In the genomic region with DNA sequence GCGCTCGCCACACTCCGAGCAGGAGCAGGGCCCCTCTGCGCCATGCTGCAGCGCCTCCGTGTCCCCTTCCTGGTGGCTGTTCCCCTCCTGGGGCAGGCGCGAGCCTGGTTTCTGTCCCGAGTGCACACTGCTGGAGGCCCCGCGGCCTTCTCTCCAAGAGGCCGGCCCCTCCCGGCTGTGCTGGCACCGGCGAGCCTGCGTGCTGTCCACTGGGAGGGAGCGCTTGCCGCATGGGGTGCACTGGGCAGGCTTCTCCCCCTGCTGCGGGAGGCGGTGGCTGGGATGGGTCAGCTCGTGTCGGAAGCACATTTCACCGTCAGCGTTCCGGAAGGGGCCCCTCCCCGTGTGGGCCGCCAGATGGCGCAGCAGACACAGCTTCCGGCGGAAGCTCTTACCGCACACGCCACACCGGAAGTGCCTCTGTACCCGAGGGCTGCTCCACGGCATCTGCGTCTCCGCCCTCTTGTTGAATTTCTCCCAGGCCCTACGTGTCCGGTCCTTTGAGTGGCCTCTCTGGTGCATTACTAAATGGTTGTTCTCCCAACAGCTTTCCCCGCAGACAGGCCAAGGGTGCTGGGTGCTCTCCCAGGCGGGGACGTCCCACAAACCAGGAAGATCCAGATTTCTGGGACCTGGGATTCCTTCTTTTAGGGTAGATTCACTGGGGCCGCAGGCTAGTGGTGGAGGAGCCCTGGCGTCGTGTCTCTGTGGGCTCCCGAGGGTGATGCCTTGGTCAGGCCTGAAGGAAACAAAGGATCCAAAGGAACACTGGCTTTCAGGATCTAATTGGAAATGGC, we compare ENCODE assay signal across 9 cellular contexts. TPM values are rescaled to one million over a fixed set of nuclear protein-coding genes. Genes with fewer than 3 reads are reported as not detected.
A peak's percentile ranks its signal among the peaks of the same experiment; 100 is the strongest.
DNase-seq lines count a peak whose midpoint lies in the region; ATAC-seq, FAIRE-seq and TF ChIP-seq lines count a peak whose summit lies in the region.
"Had no signal": no experiment of that assay in that cellular context is flagged by ENCODE, and none has a peak within 500 bp of the region (broad histone marks: within the 10 kb centered on the region; RNA-seq: fewer than 3 reads in every experiment).

No MANE protein-coding gene starts in this region.

- TF ChIP-seq CTCF in IMR-90 (conservative IDR thresholded peaks at IDR 0.05; ENCODE audit: low read depth, low read length) (peak; percentile 14; the same call in 1 of the 2 replicates), kidney (IDR thresholded peaks at IDR 0.05; ENCODE audit: borderline replicate concordance, extremely low read depth, insufficient read depth) (no peak), PC-3 (conservative IDR thresholded peaks at IDR 0.05; ENCODE audit: low read depth, low read length) (no peak)

- no peaks in the 10 kb centered on the region for H3K79me2 ChIP-seq in PC-3 (ENCODE audit: low read length)

- peak overlapping the region; percentile 81 for H3K27ac Mint-ChIP-seq in stimulated activated effector memory CD8-positive, alpha-beta T cell treated with anti-CD3 and anti-CD28 coated beads, Interleukin-12 subunit alpha, Interleukin-12 subunit beta, amount 100 ng/mL, for 72 hours

- no peaks in the 10 kb centered on the region for H3K9me1 ChIP-seq in IMR-90 (ENCODE audit: insufficient read depth, low read length)

- peaks cover 7% of the 10 kb centered on the region for H3K4me1 Mint-ChIP-seq in stimulated activated effector memory CD8-positive, alpha-beta T cell treated with anti-CD3 and anti-CD28 coated beads, Interleukin-12 subunit alpha, Interleukin-12 subunit beta, amount 100 ng/mL, for 72 hours

- 76% methylated on average over 33 of the region's 46 CpGs; no CpG with 5 or more reads in 1 of the 2 experiments for WGBS in IMR-90 (ENCODE audit: extremely low coverage in 2 of 2, insufficient read length in 1 of 2), 2 experiments

- H3K4me3 Mint-ChIP-seq in stimulated activated effector memory CD8-positive, alpha-beta T cell treated with anti-CD3 and anti-CD28 coated beads, Interleukin-12 subunit alpha, Interleukin-12 subunit beta, amount 100 ng/mL, for 72 hours: peak overlapping the region; percentile 64

- no peak for TF ChIP-seq POLR2A in IMR-90 (IDR thresholded peaks at IDR 0.05; ENCODE audit: low read depth, low read length)

- H4K20me1 ChIP-seq in IMR-90 (ENCODE audit: insufficient read depth, low read length) (no peaks in the 10 kb centered on the region; the same call in 1 of the 2 replicates), PC-3 (ENCODE audit: low read length) (no peaks in the 10 kb centered on the region)

- no peak overlapping the region for H3K56ac ChIP-seq in IMR-90 (ENCODE audit: extremely low read depth, insufficient read depth, low read length)

- H3K4me1 ChIP-seq in IMR-90 (ENCODE audit: control insufficient read depth, insufficient read depth, low read length): no peaks in the 10 kb centered on the region
- H3K4me1 ChIP-seq in kidney (ENCODE audit: control insufficient read depth in 1 of 2, insufficient read depth in 1 of 2, low read depth in 1 of 2, low read length in 2 of 2): no peaks in the 10 kb centered on the region
- no peaks in the 10 kb centered on the region for H3K4me1 ChIP-seq in PC-3 (ENCODE audit: insufficient read depth, low read length)
- H3K4me1 ChIP-seq: SJSA1 had no signal

- in situ Hi-C loops in IMR-90 (cut with MboI; ENCODE audit: low sequenced_read_pairs): no loop called here

- CTCF ChIA-PET in IMR-90 (lab: Yijun Ruan, JAX): no interaction called here
- CTCF ChIA-PET in PC-3 (lab: Charles Lee): no interaction called here

- H2BK5ac ChIP-seq in IMR-90 (ENCODE audit: low read depth, low read length, poor library complexity, severe bottlenecking): no peak overlapping the region

- H3K9me2 ChIP-seq in PC-3 (replicated peaks; ENCODE audit: low read length): no peaks in the 10 kb centered on the region

- H2AK5ac ChIP-seq in IMR-90 (ENCODE audit: low read depth, low read length): no peak overlapping the region

- TF ChIP-seq RAD21 in IMR-90 (IDR thresholded peaks at IDR 0.05; ENCODE audit: low read length): 0 out of 2 replicates have a peak, but pooled peaks have one; percentile 11

- H4K8ac ChIP-seq in IMR-90 (ENCODE audit: low read depth in 2 of 2, low read length in 2 of 2): no peak overlapping the region

- DNase-seq in IMR-90 (peak; percentile 5), kidney (peak; percentile 82), PC-3 (no peak), GF-D8 (lab: John Stamatoyannopoulos, UW) (no peak), superior temporal gyrus (ENCODE audit: extremely low spot score) (no peak), COLO668 (lab: John Stamatoyannopoulos, UW; ENCODE audit: unreplicated experiment) (no peak)
- peak; percentile 43 for DNase-seq in activated T-helper 9 cell treated with anti-CD3 and anti-CD28 coated beads, Interleukin-2, amount 50 U/mL, for 16 hours (ENCODE audit: low read depth)
- peak; percentile 40 to 72 for DNase-seq in stimulated activated effector memory CD8-positive, alpha-beta T cell treated with anti-CD3 and anti-CD28 coated beads, Interleukin-12 subunit alpha, Interleukin-12 subunit beta, amount 100 ng/mL, for 72 hours (ENCODE audit: low spot score in 2 of 2)

- no peak overlapping the region for H4K5ac ChIP-seq in IMR-90 (ENCODE audit: low read depth, low read length)

- H3K4ac ChIP-seq in IMR-90 (ENCODE audit: low read depth, low read length): no peak overlapping the region

- no peak overlapping the region for H3K23ac ChIP-seq in IMR-90 (ENCODE audit: low read depth, low read length)

- peak overlapping the region; percentile 72 for H2AK9ac ChIP-seq in IMR-90 (replicated peaks; ENCODE audit: low read depth, low read length, poor library complexity)

- H3K4me2 ChIP-seq in IMR-90 (ENCODE audit: low read depth, low read length) (no peak overlapping the region), PC-3 (ENCODE audit: low read length) (no peak overlapping the region)

- intact Hi-C loops in IMR-90 (cut with micrococcal nuclease): no loop called here
- intact Hi-C loops in kidney (cut with DNase I): no loop called here
- intact Hi-C loops in PC-3 (cut with micrococcal nuclease): no loop called here

- H3F3A ChIP-seq in PC-3 (ENCODE audit: low read length, unreplicated experiment): no peaks in the 10 kb centered on the region

- H2BK120ac ChIP-seq in IMR-90 (ENCODE audit: low read depth, low read length): no peak overlapping the region

- POLR2A ChIA-PET in IMR-90 (lab: Charles Lee; ENCODE audit: unreplicated experiment) (no interaction called here), PC-3 (lab: Charles Lee; ENCODE audit: unreplicated experiment) (no interaction called here)

- dilution Hi-C loops in IMR-90 (cut with HindIII; ENCODE audit: low sequenced_read_pairs, unreplicated experiment): no loop called here

- H3K9me3 Mint-ChIP-seq in stimulated activated effector memory CD8-positive, alpha-beta T cell treated with anti-CD3 and anti-CD28 coated beads, Interleukin-12 subunit alpha, Interleukin-12 subunit beta, amount 100 ng/mL, for 72 hours: no peaks in the 10 kb centered on the region

- FAIRE-seq in kidney (lab: Jason Lieb, UNC): no peak

- BruUV-seq in IMR-90 (replicated peaks; lab: Mats Ljungman, UMichigan): no TSS peak
- BruUV-seq in PC-3 (replicated peaks; lab: Mats Ljungman, UMichigan): no TSS peak

- no peak overlapping the region for H4K91ac ChIP-seq in IMR-90 (ENCODE audit: insufficient read depth, low read depth, low read length)

- H3K14ac ChIP-seq in IMR-90 (replicated peaks; ENCODE audit: low read depth, low read length): no peak overlapping the region

- H3K4me3 ChIP-seq in IMR-90 (ENCODE audit: insufficient read depth, low read depth, low read length) (no peak overlapping the region), kidney (ENCODE audit: low read length in 2 of 2) (no peak overlapping the region), PC-3 (ENCODE audit: low read length) (no peak overlapping the region)
- H3K4me3 ChIP-seq: SJSA1 had no signal

- H3K27me3 ChIP-seq in IMR-90 (ENCODE audit: control insufficient read depth, insufficient read depth, low read length) (no peaks in the 10 kb centered on the region), PC-3 (ENCODE audit: low read length) (no peaks in the 10 kb centered on the region)
- H3K27me3 ChIP-seq: SJSA1 had no signal

- no peak overlapping the region for H2BK20ac ChIP-seq in IMR-90 (ENCODE audit: low read depth, low read length)

- ATAC-seq in IMR-90 (ENCODE audit: low read depth) (peak; percentile 17; the same call in 1 of the 2 replicates), PC-3 (no peak)
- ATAC-seq in stimulated activated effector memory CD8-positive, alpha-beta T cell treated with anti-CD3 and anti-CD28 coated beads, Interleukin-12 subunit alpha, Interleukin-12 subunit beta, amount 100 ng/mL, for 72 hours: peak; percentile 93

- no peak overlapping the region for H3K18ac ChIP-seq in IMR-90 (ENCODE audit: low read depth, low read length)

- no peak overlapping the region for H3K9ac ChIP-seq in IMR-90 (ENCODE audit: low read depth, low read length)
- H3K9ac ChIP-seq in kidney (ENCODE audit: low read length in 2 of 2): no peak overlapping the region
- no peak overlapping the region for H3K9ac ChIP-seq in PC-3 (ENCODE audit: low read length)

- no peaks in the 10 kb centered on the region for H3K9me3 ChIP-seq in IMR-90 (ENCODE audit: control insufficient read depth, insufficient read depth, low read length)
- H3K9me3 ChIP-seq in kidney (ENCODE audit: control insufficient read depth in 1 of 2, low read length in 2 of 2): no peaks in the 10 kb centered on the region
- H3K9me3 ChIP-seq in PC-3 (ENCODE audit: low read length): no peaks in the 10 kb centered on the region
- H3K9me3 ChIP-seq: SJSA1 had no signal

- peaks cover 2 to 3% of the 10 kb centered on the region in 2 experiments; a peak in 2 of 4 replicates for H3K79me1 ChIP-seq in IMR-90 (ENCODE audit: low read depth in 1 of 2, low read length in 2 of 2)

- H3K36me3 ChIP-seq in IMR-90 (ENCODE audit: control insufficient read depth, insufficient read depth, low read length) (peaks cover 25% of the 10 kb centered on the region), kidney (ENCODE audit: control insufficient read depth in 1 of 2, insufficient read depth in 2 of 2, low read length in 2 of 2) (peaks cover 12 to 28% of the 10 kb centered on the region in 2 donors), PC-3 (ENCODE audit: low read depth, low read length) (peaks cover 3% of the 10 kb centered on the region; the same call in 1 of the 2 replicates)

- H2AFZ ChIP-seq in IMR-90 (replicated peaks; ENCODE audit: low read length, poor library complexity): no peak overlapping the region
- no peak overlapping the region for H2AFZ ChIP-seq in PC-3 (ENCODE audit: low read length)

- H2BK15ac ChIP-seq in IMR-90 (ENCODE audit: low read depth, low read length): no peak overlapping the region

- peaks cover 72% of the 10 kb centered on the region for H3K36me3 Mint-ChIP-seq in stimulated activated effector memory CD8-positive, alpha-beta T cell treated with anti-CD3 and anti-CD28 coated beads, Interleukin-12 subunit alpha, Interleukin-12 subunit beta, amount 100 ng/mL, for 72 hours

- no peak overlapping the region for H3K27ac ChIP-seq in IMR-90 (ENCODE audit: insufficient read depth, low read length)
- no peak overlapping the region for H3K27ac ChIP-seq in kidney (ENCODE audit: low read depth in 2 of 2, low read length in 2 of 2)
- no peak overlapping the region for H3K27ac ChIP-seq in PC-3 (ENCODE audit: low read length)
- H3K27ac ChIP-seq: SJSA1 had no signal

RNA-seq across cellular contexts. Expression of a gene that starts 18.7 kb away (rescaled TPM):
- total RNA-seq in IMR-90 (2012; rRNA removed) (5.8 and 7.3 TPM in 2 replicates), kidney (8.0 TPM), PC-3 (2014; rRNA removed) (4.2 and 6.3 TPM in 2 replicates)
- polyA plus RNA-seq in IMR-90 (2012; rRNA removed) (2.6 and 2.8 TPM in 2 replicates), kidney (ENCODE audit: insufficient read depth, low read depth, low replicate concordance) (2.6 TPM)
- polyA plus RNA-seq in IMR-90 (2012; cell fraction: cytosol; rRNA removed): 1.0 and 2.1 TPM in 2 replicates
- 3.6 and 5.9 TPM in 2 replicates for polyA plus RNA-seq in IMR-90 (2012; cell fraction: nucleus; rRNA removed; ENCODE audit: low replicate concordance)

RNA-seq across cellular contexts. Expression of a gene that starts 43.5 kb away (rescaled TPM):
- total RNA-seq in IMR-90 (2012; rRNA removed) (277 and 304 TPM in 2 replicates), kidney (159 TPM), PC-3 (2014; rRNA removed) (249 and 253 TPM in 2 replicates)
- polyA plus RNA-seq in IMR-90 (2012; rRNA removed) (221 and 241 TPM in 2 replicates), kidney (ENCODE audit: insufficient read depth, low read depth, low replicate concordance) (69.9 TPM)
- polyA plus RNA-seq in IMR-90 (2012; cell fraction: cytosol; rRNA removed): 143 and 192 TPM in 2 replicates
- polyA plus RNA-seq in IMR-90 (2012; cell fraction: nucleus; rRNA removed; ENCODE audit: low replicate concordance): 74.7 and 103 TPM in 2 replicates

RNA-seq across cellular contexts. Expression of a gene that starts 54.3 kb away (rescaled TPM):
- total RNA-seq in IMR-90 (2012; rRNA removed): 2.3 and 2.8 TPM in 2 replicates
- 1.2 TPM in 2 replicates for polyA plus RNA-seq in IMR-90 (2012; rRNA removed)
- 0.48 and 0.75 TPM in 2 replicates for polyA plus RNA-seq in IMR-90 (2012; cell fraction: cytosol; rRNA removed)
- polyA plus RNA-seq in IMR-90 (2012; cell fraction: nucleus; rRNA removed; ENCODE audit: low replicate concordance): 0.92 and 0.94 TPM in 2 replicates
- total RNA-seq in kidney: 2.5 TPM
- polyA plus RNA-seq in kidney (ENCODE audit: insufficient read depth, low read depth, low replicate concordance): 2.4 TPM
- total RNA-seq in PC-3 (2014; rRNA removed): 1.6 and 2.0 TPM in 2 replicates

Comparison
In these comparisons a context has a peak if more than half of its experiments do, and no peak if none do; other contexts are left out.
1. DNase-seq: peak in IMR-90 (single experiment), activated T-helper 9 cell treated with anti-CD3 and anti-CD28 coated beads, Interleukin-2, amount 50 U/mL, for 16 hours (single experiment), kidney (single experiment) and stimulated activated effector memory CD8-positive, alpha-beta T cell treated with anti-CD3 and anti-CD28 coated beads, Interleukin-12 subunit alpha, Interleukin-12 subunit beta, amount 100 ng/mL, for 72 hours (2 of 2); none in PC-3 (single experiment), GF-D8 (single experiment), superior temporal gyrus (single experiment) and COLO668 (single experiment).